ENCODE assay signal across 16 cellular contexts in genomic region chr12:12521044-12521485, GRCh38. TPM values are rescaled to one million over a fixed set of nuclear protein-coding genes. Genes with fewer than 3 reads are reported as not detected.
DNase-seq lines count a peak whose midpoint lies in the region; ATAC-seq and TF ChIP-seq lines count a peak whose summit lies in the region.
"Had no signal": no experiment of that assay in that cellular context is flagged by ENCODE, and none has a peak within 500 bp of the region (broad histone marks: within the 10 kb centered on the region; RNA-seq: fewer than 3 reads in every experiment).

No MANE protein-coding gene starts in this region.

- H3K27me3 ChIP-seq in HAP-1 (ENCODE audit: low read depth): no peaks in the 10 kb centered on the region
- H3K27me3 ChIP-seq in CD4-positive, alpha-beta T cell (ENCODE audit: control insufficient read depth, insufficient read depth, low read length): no peaks in the 10 kb centered on the region
- H3K27me3 ChIP-seq in mesendoderm (ENCODE audit: insufficient read depth, low read length, poor library complexity): no peaks in the 10 kb centered on the region
- H3K27me3 ChIP-seq: body of pancreas, uterus had no signal

- DNase-seq in HAP-1 (ENCODE audit: low spot score in 2 of 2) (peak; percentile 65 to 81), NCI-H748 (lab: John Stamatoyannopoulos, UW; ENCODE audit: unreplicated experiment) (peak; percentile 78), globus pallidus (ENCODE audit: low spot score) (peak; percentile 87), putamen (ENCODE audit: low spot score) (peak; percentile 86), mesendoderm (no peak)
- no peak for DNase-seq in CD4-positive, alpha-beta T cell
- DNase-seq: activated gamma-delta T cell treated with Interleukin-2 at 50 U/mL for 16 hours; body of pancreas; effector CD8-positive, alpha-beta T cell; GM23248; NCI-H510A; stimulated activated CD4-positive, alpha-beta T cell treated with anti-CD3 and anti-CD28 coated beads, Interleukin-4, amount 100 ng/mL, for 4 hours; uterus had no signal

- H3K79me2 ChIP-seq in mesendoderm (ENCODE audit: control insufficient read depth, insufficient read depth, low read length): no peaks in the 10 kb centered on the region

- no peak overlapping the region for H3K23ac ChIP-seq in mesendoderm (ENCODE audit: low read length)

- H3K4me3 Mint-ChIP-seq in CD4-positive, alpha-beta T cell: no peak overlapping the region

- no peak overlapping the region for H3K56ac ChIP-seq in mesendoderm (ENCODE audit: low read length)

- POLR2A ChIA-PET in CD4-positive, alpha-beta T cell (lab: Charles Lee): interaction anchor here (0.6 kb wide), 1 partner anchor 34 kb away, joined by 3 read pairs; no protein-coding TSS in a partner anchor

- H3K36me3 ChIP-seq in HAP-1 (replicated peaks) (0 out of 2 replicates have a peak, but pooled peaks cover 3% of the 10 kb centered on the region), mesendoderm (ENCODE audit: control insufficient read depth, insufficient read depth, low read length) (no peaks in the 10 kb centered on the region)
- H3K36me3 ChIP-seq: uterus had no signal

- intact Hi-C loops in CD4-positive, alpha-beta T cell (cut with DNase I, micrococcal nuclease): no loop called here

- peaks cover 5% of the 10 kb centered on the region for H3K79me1 ChIP-seq in mesendoderm (ENCODE audit: low read length)

- H3K9me3 ChIP-seq in HAP-1: no peaks in the 10 kb centered on the region
- no peaks in the 10 kb centered on the region for H3K9me3 ChIP-seq in CD4-positive, alpha-beta T cell (ENCODE audit: control insufficient read depth, low read length)
- H3K9me3 ChIP-seq: body of pancreas, uterus had no signal

- TF ChIP-seq CTCF in CD4-positive, alpha-beta T cell (IDR thresholded peaks at IDR 0.05): no peak

- H3K4me3 ChIP-seq in HAP-1 (peak overlapping the region; percentile 4), mesendoderm (ENCODE audit: low read length) (no peak overlapping the region)
- H3K4me3 ChIP-seq: body of pancreas, GM23248, lung, uterus had no signal

- H4K5ac ChIP-seq in mesendoderm (ENCODE audit: low read length): no peak overlapping the region

- H3K4ac ChIP-seq in mesendoderm (ENCODE audit: low read depth, low read length): no peak overlapping the region

- H3K27ac ChIP-seq in CD4-positive, alpha-beta T cell (ENCODE audit: low read depth, low read length): no peak overlapping the region
- H3K27ac ChIP-seq in mesendoderm (ENCODE audit: low read depth, low read length): no peak overlapping the region
- H3K27ac ChIP-seq: GM23248, uterus had no signal

- H3K9ac ChIP-seq in mesendoderm (ENCODE audit: low read length): no peak overlapping the region
- H3K9ac ChIP-seq: GM23248 had no signal

- WGBS in mesendoderm (ENCODE audit: extremely low coverage, insufficient coverage, low lambda C conversion rate): no CpG with 5 or more reads among the region's 8 CpGs

- H2BK120ac ChIP-seq in mesendoderm (ENCODE audit: low read depth, low read length): no peak overlapping the region

- H3K27ac Mint-ChIP-seq in CD4-positive, alpha-beta T cell: no peak overlapping the region

- no peaks in the 10 kb centered on the region for H3K27me3 Mint-ChIP-seq in CD4-positive, alpha-beta T cell

- H2BK5ac ChIP-seq in mesendoderm (ENCODE audit: low read length): no peak overlapping the region

- H2BK15ac ChIP-seq in mesendoderm (replicated peaks; ENCODE audit: low read depth): no peak overlapping the region

- no peak overlapping the region for H3K4me2 ChIP-seq in mesendoderm (ENCODE audit: low read length)

- H3K36me3 Mint-ChIP-seq in CD4-positive, alpha-beta T cell (ENCODE audit: low read depth): peaks cover 55% of the 10 kb centered on the region

- CTCF ChIA-PET in CD4-positive, alpha-beta T cell (lab: Charles Lee): no interaction called here

- in situ Hi-C loops in HAP-1 (cut with MboI; ENCODE audit: low sequenced_read_pairs): no loop called here

- H3K4me1 ChIP-seq in HAP-1 (peaks cover 48% of the 10 kb centered on the region), mesendoderm (ENCODE audit: control insufficient read depth, low read depth, low read length) (peaks cover 3% of the 10 kb centered on the region)
- H3K4me1 ChIP-seq: uterus had no signal

- no peaks in the 10 kb centered on the region for H3K9me3 Mint-ChIP-seq in CD4-positive, alpha-beta T cell

- no peak for ATAC-seq in CD4-positive, alpha-beta T cell (ENCODE audit: poor library complexity)
- no peak for ATAC-seq in GM19035 (IDR thresholded peaks at IDR 0.05; ENCODE audit: unreplicated experiment)
- ATAC-seq in HG03159 (IDR thresholded peaks at IDR 0.05; ENCODE audit: unreplicated experiment): no peak

- no peak overlapping the region for H2AK5ac ChIP-seq in mesendoderm (ENCODE audit: low read length)

- no peak overlapping the region for H4K8ac ChIP-seq in mesendoderm (ENCODE audit: low read depth, low read length)

- H3K4me1 Mint-ChIP-seq in CD4-positive, alpha-beta T cell (ENCODE audit: low read depth): peaks cover 42% of the 10 kb centered on the region

- H3K18ac ChIP-seq in mesendoderm (ENCODE audit: low read length): no peak overlapping the region

RNA-seq across cellular contexts. Expression of gene DUSP16, which starts 41.6 kb away (rescaled TPM):
- total RNA-seq in CD4-positive, alpha-beta T cell: 10 to 100 TPM; 33.3 to 35.6 TPM
- polyA plus RNA-seq in mesendoderm (2013, experiment 1 of 2): 17.9 TPM
- polyA plus RNA-seq in mesendoderm (2013, experiment 2 of 2): 18.7 TPM

Comparison
In these comparisons a context has a peak if more than half of its experiments do, and no peak if none do; other contexts are left out.
1. DNase-seq: peak in HAP-1 (2 of 2), NCI-H748 (single experiment), globus pallidus (single experiment) and putamen (single experiment); none in CD4-positive, alpha-beta T cell (0 of 10) and mesendoderm (single experiment).